15 cellular contexts compared by ENCODE assay signal in genomic region chr5:1245901-1246576, GRCh38. TPM values are rescaled to one million over a fixed set of nuclear protein-coding genes. Genes with fewer than 3 reads are reported as not detected.
"Had no signal": no experiment of that assay in that cellular context is flagged by ENCODE, and none has a peak within 500 bp of the region (broad histone marks: within the 10 kb centered on the region; RNA-seq: fewer than 3 reads in every experiment).

No MANE protein-coding gene starts in this region.

- DNase-seq: activated CD8-positive, alpha-beta memory T cell treated with anti-CD3 and anti-CD28 coated beads, Interleukin-2, amount 50 U/mL, for 4 hours; activated T-cell treated with anti-CD3 and anti-CD28 coated beads, Interleukin-2, amount 50 U/mL, for 72 hours; cerebellar nuclear complex; hippocampal formation; lower lobe of right lung; tibial artery; uterus had no signal

RNA-seq across cellular contexts. Expression of gene SLC6A18, which starts 20.9 kb away (rescaled TPM):
- total RNA-seq: activated CD8-positive, alpha-beta T cell treated with anti-CD3 and anti-CD28 coated beads for 36 hours; activated naive CD8-positive, alpha-beta T cell treated with anti-CD3 and anti-CD28 coated beads for 36 hours; activated T-cell treated with anti-CD3 and anti-CD28 coated beads, Interleukin-2, amount 50 U/mL, for 72 hours; dermis blood vessel endothelial cell; lower lobe of right lung; mesothelial cell of epicardium; myocyte; posterior vena cava; right cardiac atrium; smooth muscle cell; uterus had no signal

RNA-seq across cellular contexts. Expression of gene SLC6A19, which starts 44.6 kb away (rescaled TPM):
- total RNA-seq: activated CD8-positive, alpha-beta T cell treated with anti-CD3 and anti-CD28 coated beads for 36 hours; activated naive CD8-positive, alpha-beta T cell treated with anti-CD3 and anti-CD28 coated beads for 36 hours; activated T-cell treated with anti-CD3 and anti-CD28 coated beads, Interleukin-2, amount 50 U/mL, for 72 hours; dermis blood vessel endothelial cell; lower lobe of right lung; mesothelial cell of epicardium; myocyte; right cardiac atrium; smooth muscle cell had no signal

RNA-seq across cellular contexts. Expression of gene TERT, which starts 48.8 kb away (rescaled TPM):
- total RNA-seq: lower lobe of right lung, right cardiac atrium, smooth muscle cell had no signal
